Comparison of ENCODE assay signal across 14 cellular contexts in genomic region chr12:42162198-42162597, GRCh38.
A peak's percentile ranks its signal among the peaks of the same experiment; 100 is the strongest.
DNase-seq lines count a peak whose midpoint lies in the region; ATAC-seq and TF ChIP-seq lines count a peak whose summit lies in the region.
"Had no signal": no experiment of that assay in that cellular context is flagged by ENCODE, and none has a peak within 500 bp of the region (broad histone marks: within the 10 kb centered on the region; RNA-seq: fewer than 3 reads in every experiment).

No MANE protein-coding gene starts in this region.

- no peak overlapping the region for H3K4me3 ChIP-seq in choroid plexus epithelial cell (ENCODE audit: low read depth, low read length)
- H3K4me3 ChIP-seq: dorsolateral prefrontal cortex had no signal

- H3K27me3 Mint-ChIP-seq in nephron progenitor cell (ENCODE audit: low read depth, poor library complexity), result no peaks in the 10 kb centered on the region

- H3K36me3 Mint-ChIP-seq in nephron progenitor cell (ENCODE audit: low read depth), result peaks cover 40% of the 10 kb centered on the region

- H3K4me1 Mint-ChIP-seq in nephron progenitor cell, result no peaks in the 10 kb centered on the region

- peak; percentile 66 for DNase-seq in ELR (ENCODE audit: low read depth)
- peak; percentile 93 for DNase-seq in NCI-H226
- peak; percentile 23 for DNase-seq in choroid plexus epithelial cell (ENCODE audit: low read depth)
- no peak for DNase-seq in nephron progenitor cell
- no peak for DNase-seq in GM19240 (ENCODE audit: insufficient read length, low spot score)
- no peak for DNase-seq in inferior parietal cortex (ENCODE audit: extremely low spot score)
- DNase-seq: activated CD4-positive, CD25-positive, alpha-beta regulatory T cell; activated T-cell treated with anti-CD3 and anti-CD28 coated beads for 4 hours; amniotic stem cell; Calu3; dorsolateral prefrontal cortex; kidney; NCI-H2107 had no signal

- no peak for ATAC-seq in GM21825 (IDR thresholded peaks at IDR 0.05; ENCODE audit: unreplicated experiment)

- no peak overlapping the region for H3K4me3 Mint-ChIP-seq in nephron progenitor cell

- peak overlapping the region; percentile 88 for H3K27ac Mint-ChIP-seq in nephron progenitor cell

- H3K9me3 Mint-ChIP-seq in nephron progenitor cell, result no peaks in the 10 kb centered on the region

- TF ChIP-seq CTCF in choroid plexus epithelial cell (conservative IDR thresholded peaks at IDR 0.05; ENCODE audit: low read depth, low read length), result no peak
- TF ChIP-seq CTCF in nephron progenitor cell (IDR thresholded peaks at IDR 0.05), result no peak

Comparison
In these comparisons a context has a peak if more than half of its experiments do, and no peak if none do; other contexts are left out.
1. DNase-seq: peak in ELR (single experiment), NCI-H226 (single experiment) and choroid plexus epithelial cell (single experiment); none in nephron progenitor cell (single experiment), GM19240 (single experiment) and inferior parietal cortex (single experiment).